ENCODE assay signal across 26 cellular contexts in genomic region chr9:91082709-91083108, GRCh38.
"Had no signal": no experiment of that assay in that cellular context is flagged by ENCODE, and none has a peak within 500 bp of the region (broad histone marks: within the 10 kb centered on the region; RNA-seq: fewer than 3 reads in every experiment).

No MANE protein-coding gene starts in this region.

- H3K27me3 ChIP-seq: cardiac muscle cell, colonic mucosa, dorsolateral prefrontal cortex, gastrocnemius medialis, tibial nerve had no signal

- H3K4me1 ChIP-seq: colonic mucosa, tibial nerve had no signal

- H3K36me3 ChIP-seq: cardiac muscle cell, colonic mucosa, gastrocnemius medialis, tibial nerve had no signal

- DNase-seq: activated CD4-positive, alpha-beta T cell treated with anti-CD3 and anti-CD28 coated beads, Interleukin-2, amount 10 ng/mL, durations not matched to agents 24 days and 14 days; activated CD4-positive, CD25-positive, alpha-beta regulatory T cell treated with anti-CD3 and anti-CD28 coated beads, Interleukin-2, amount 50 U/mL, for 72 hours; activated CD8-positive, alpha-beta T cell treated with anti-CD3 and anti-CD28 coated beads for 36 hours; activated gamma-delta T cell treated with Interleukin-2 at 50 U/mL for 16 hours; activated naive CD4-positive, alpha-beta T cell treated with anti-CD3 and anti-CD28 coated beads, Interleukin-2, amount 50 U/mL, for 16 hours; activated T-cell treated with anti-CD3 and anti-CD28 coated beads, Interleukin-2, amount 50 U/mL, for 4 hours; anterior cingulate cortex; cerebellar nuclear complex; colonic mucosa; dorsolateral prefrontal cortex; effector memory CD4-positive, alpha-beta T cell; gastrocnemius medialis; glutamatergic neuron; islet precursor cell; left ventricle myocardium superior; mucosa of descending colon; posterior cingulate gyrus; right cardiac atrium; stimulated activated CD4-positive, alpha-beta T cell treated with anti-CD3 and anti-CD28 coated beads, Interleukin-15, amount 100 ng/mL, for 24 hours; stimulated activated CD4-positive, alpha-beta T cell treated with anti-CD3 and anti-CD28 coated beads, Interleukin-2, amount 100 ng/mL, for 24 hours; stimulated activated naive CD4-positive, alpha-beta T cell; T1000 had no signal

- H3K27ac ChIP-seq: cardiac muscle cell, colonic mucosa, dorsolateral prefrontal cortex, gastrocnemius medialis, tibial nerve had no signal

- H3K4me3 ChIP-seq: cardiac muscle cell, colonic mucosa, dorsolateral prefrontal cortex, gastrocnemius medialis, mucosa of descending colon, tibial nerve had no signal

- ATAC-seq: activated CD8-positive, alpha-beta T cell treated with anti-CD3 and anti-CD28 coated beads for 36 hours; activated T-cell treated with anti-CD3 and anti-CD28 coated beads, Interleukin-2, amount 50 U/mL, for 4 hours; activated T-helper 17 cell treated with anti-CD3 and anti-CD28 coated beads, Interleukin-2, amount 50 U/mL, for 72 hours; gastrocnemius medialis; left ventricle myocardium superior; mucosa of descending colon; natural killer cell treated with Interleukin-12 subunit alpha and Interleukin-12 subunit beta and Interleukin-15 and Interleukin-18, amount 100 ng/mL, for 72 hours; right cardiac atrium had no signal

- H3K9me3 ChIP-seq: colonic mucosa, gastrocnemius medialis, mucosa of descending colon, tibial nerve had no signal
